Comparison of ENCODE assay signal across 8 cellular contexts in genomic region chr14:60090864-60091519, GRCh38. TPM values are rescaled to one million over a fixed set of nuclear protein-coding genes. Genes with fewer than 3 reads are reported as not detected.
DNase-seq lines count a peak whose midpoint lies in the region; ATAC-seq and TF ChIP-seq lines count a peak whose summit lies in the region.

No MANE protein-coding gene starts in this region.

- intact Hi-C loops in posterior vena cava (cut with DNase I), result loop anchor here in 1 of 2 donors (5.0 kb wide), 1 partner anchor 71 kb away; no protein-coding TSS in a partner anchor

- H3K27ac Mint-ChIP-seq in activated T-helper 17 cell treated with anti-CD3 and anti-CD28 coated beads, Interleukin-2, amount 50 U/mL, for 72 hours, result peak overlapping the region; percentile 98

- no peaks in the 10 kb centered on the region for H4K20me1 ChIP-seq in neural cell (ENCODE audit: insufficient read depth)

- TF ChIP-seq RAD21 in neural cell (conservative IDR thresholded peaks at IDR 0.05), result no peak

- no peaks in the 10 kb centered on the region for H3K27me3 Mint-ChIP-seq in activated T-helper 17 cell treated with anti-CD3 and anti-CD28 coated beads, Interleukin-2, amount 50 U/mL, for 72 hours

- peaks cover 15% of the 10 kb centered on the region for H3K36me3 Mint-ChIP-seq in activated T-helper 17 cell treated with anti-CD3 and anti-CD28 coated beads, Interleukin-2, amount 50 U/mL, for 72 hours (ENCODE audit: low read depth)

- H3K9me3 Mint-ChIP-seq in activated T-helper 17 cell treated with anti-CD3 and anti-CD28 coated beads, Interleukin-2, amount 50 U/mL, for 72 hours, result no peaks in the 10 kb centered on the region

- no peaks in the 10 kb centered on the region for H3F3A ChIP-seq in neural cell (ENCODE audit: insufficient read depth, low read length, poor library complexity, severe bottlenecking)

- peak overlapping the region; percentile 94 for H3K9ac ChIP-seq in neural cell (ENCODE audit: low read length)

- H3K4me3 Mint-ChIP-seq in activated T-helper 17 cell treated with anti-CD3 and anti-CD28 coated beads, Interleukin-2, amount 50 U/mL, for 72 hours, result peak overlapping the region; percentile 100

- H3K9me3 ChIP-seq in AG04450 (ENCODE audit: control insufficient read depth, insufficient read depth, low read length) (no peaks in the 10 kb centered on the region), neural cell (ENCODE audit: low read length) (no peaks in the 10 kb centered on the region)

- H2AFZ ChIP-seq in neural cell (ENCODE audit: low read depth, low read length), result peak overlapping the region; percentile 60

- H3K9me2 ChIP-seq in neural cell (ENCODE audit: insufficient read depth, low read length), result no peaks in the 10 kb centered on the region

- in situ Hi-C loops in GM13977 (cut with MboI; ENCODE audit: low pct_unique_long_range_greater_than_20kb, low sequenced_read_pairs, unreplicated experiment), result no loop called here

- DNase-seq in AG04450 (ENCODE audit: low read depth, low spot score), result no peak
- DNase-seq in GM13977 (ENCODE audit: low spot score), result peak; percentile 29
- DNase-seq in NCI-H524 (lab: John Stamatoyannopoulos, UW), result peak; percentile 95 to 96
- DNase-seq in germinal center (ENCODE audit: low spot score), result peak; percentile 21
- DNase-seq in posterior vena cava (ENCODE audit: low spot score), result no peak

- H3K36me3 ChIP-seq in neural cell (ENCODE audit: insufficient read depth, low read length), result no peaks in the 10 kb centered on the region

- TF ChIP-seq EP300 in neural cell (conservative IDR thresholded peaks at IDR 0.05; ENCODE audit: poor library complexity, severe bottlenecking), result no peak

- POLR2A ChIA-PET in AG04450 (lab: Yijun Ruan, JAX), result interaction anchor here (1.3 kb wide), 1 partner anchor 158 kb away, joined by 3 read pairs; the partner anchor contains the start of gene PPM1A

- H3K27ac ChIP-seq in AG04450 (ENCODE audit: low read depth, low read length), result peak overlapping the region; percentile 98
- peak overlapping the region; percentile 95 for H3K27ac ChIP-seq in neural cell (ENCODE audit: low read length)

- H3K79me2 ChIP-seq in neural cell (replicated peaks; ENCODE audit: insufficient read depth, low read length), result peaks cover 38% of the 10 kb centered on the region

- H3K4me1 Mint-ChIP-seq in activated T-helper 17 cell treated with anti-CD3 and anti-CD28 coated beads, Interleukin-2, amount 50 U/mL, for 72 hours, result peaks cover 17% of the 10 kb centered on the region

- CTCF ChIA-PET in AG04450 (lab: Charles Lee), result interaction anchor here (0.5 to 1.8 kb wide), 7 partner anchors 26 to 812 kb away, joined by 3 to 7 read pairs (median 4); partner anchors contain the start of gene DHRS7

- H3K4me2 ChIP-seq in neural cell (ENCODE audit: low read length), result peak overlapping the region; percentile 53

- no peak for ATAC-seq in activated T-helper 17 cell treated with anti-CD3 and anti-CD28 coated beads, Interleukin-2, amount 50 U/mL, for 72 hours (replicated peaks)
- no peak for ATAC-seq in GM21526 (IDR thresholded peaks at IDR 0.05; ENCODE audit: low FRiP score, unreplicated experiment)

- TF ChIP-seq CTCF in AG04450 (IDR thresholded peaks at IDR 0.05; ENCODE audit: low read depth, low read length), result no peak
- TF ChIP-seq CTCF in GM13977 (IDR thresholded peaks at IDR 0.05; ENCODE audit: extremely low read depth, insufficient read depth, missing control alignments), result no peak
- TF ChIP-seq CTCF in neural cell (IDR thresholded peaks at IDR 0.05; ENCODE audit: poor library complexity, severe bottlenecking), result no peak

- H3K4me3 ChIP-seq in AG04450 (ENCODE audit: low read depth, low read length), result peak overlapping the region; percentile 91
- H3K4me3 ChIP-seq in neural cell (ENCODE audit: low read length), result peak overlapping the region; percentile 82

- no peaks in the 10 kb centered on the region for H3K27me3 ChIP-seq in AG04450 (ENCODE audit: control insufficient read depth, insufficient read depth, low read length)
- H3K27me3 ChIP-seq in neural cell (ENCODE audit: insufficient read depth, low read depth, low read length), result no peaks in the 10 kb centered on the region

TF ChIP-seq in neural cell, 6 proteins besides CTCF, POLR2A, EP300 and RAD21:
- TF ChIP-seq EZH2 (IDR thresholded peaks at IDR 0.05; ENCODE audit: borderline replicate concordance, insufficient read depth, low read length, poor library complexity, severe bottlenecking), result no peak
- TF ChIP-seq MXI1 (conservative IDR thresholded peaks at IDR 0.05; ENCODE audit: poor library complexity, severe bottlenecking), result no peak
- TF ChIP-seq TAF1 (IDR thresholded peaks at IDR 0.05; ENCODE audit: low read depth), result no peak

RNA-seq across cellular contexts. Expression of gene PCNX4, which starts 0.7 kb away (rescaled TPM):
- 67.2 and 79.9 TPM in 2 replicates for polyA plus RNA-seq in AG04450 (2011; rRNA removed)
- polyA minus RNA-seq in AG04450 (2011; rRNA and poly(A)+ RNA removed), result 82.7 and 136 TPM in 2 replicates
- total RNA-seq in activated T-helper 17 cell treated with anti-CD3 and anti-CD28 coated beads, Interleukin-2, amount 50 U/mL, for 72 hours, result 10 to 100 TPM; 29.7 to 29.9 TPM
- polyA plus RNA-seq in neural cell, result 117 TPM in 2 replicates
- 250 and 269 TPM in 2 replicates for polyA minus RNA-seq in neural cell
- 10 to 100 TPM; 42.1 to 47.2 TPM for total RNA-seq in posterior vena cava

Comparison
In these comparisons a context has a peak if more than half of its experiments do, and no peak if none do; other contexts are left out.
1. DNase-seq: peak in GM13977 (single experiment), NCI-H524 (2 of 2) and germinal center (single experiment); none in AG04450 (single experiment) and posterior vena cava (single experiment).